ENCODE assay signal across 1 cellular context in genomic region chr13:31437975-31438374, GRCh38.
TF ChIP-seq lines count a peak whose summit lies in the region.

No MANE protein-coding gene starts in this region.

TF ChIP-seq in GM23338, 12 proteins besides CTCF, POLR2A, EP300 and RAD21 (continued from another document):
- TF ChIP-seq, protein P1, sequence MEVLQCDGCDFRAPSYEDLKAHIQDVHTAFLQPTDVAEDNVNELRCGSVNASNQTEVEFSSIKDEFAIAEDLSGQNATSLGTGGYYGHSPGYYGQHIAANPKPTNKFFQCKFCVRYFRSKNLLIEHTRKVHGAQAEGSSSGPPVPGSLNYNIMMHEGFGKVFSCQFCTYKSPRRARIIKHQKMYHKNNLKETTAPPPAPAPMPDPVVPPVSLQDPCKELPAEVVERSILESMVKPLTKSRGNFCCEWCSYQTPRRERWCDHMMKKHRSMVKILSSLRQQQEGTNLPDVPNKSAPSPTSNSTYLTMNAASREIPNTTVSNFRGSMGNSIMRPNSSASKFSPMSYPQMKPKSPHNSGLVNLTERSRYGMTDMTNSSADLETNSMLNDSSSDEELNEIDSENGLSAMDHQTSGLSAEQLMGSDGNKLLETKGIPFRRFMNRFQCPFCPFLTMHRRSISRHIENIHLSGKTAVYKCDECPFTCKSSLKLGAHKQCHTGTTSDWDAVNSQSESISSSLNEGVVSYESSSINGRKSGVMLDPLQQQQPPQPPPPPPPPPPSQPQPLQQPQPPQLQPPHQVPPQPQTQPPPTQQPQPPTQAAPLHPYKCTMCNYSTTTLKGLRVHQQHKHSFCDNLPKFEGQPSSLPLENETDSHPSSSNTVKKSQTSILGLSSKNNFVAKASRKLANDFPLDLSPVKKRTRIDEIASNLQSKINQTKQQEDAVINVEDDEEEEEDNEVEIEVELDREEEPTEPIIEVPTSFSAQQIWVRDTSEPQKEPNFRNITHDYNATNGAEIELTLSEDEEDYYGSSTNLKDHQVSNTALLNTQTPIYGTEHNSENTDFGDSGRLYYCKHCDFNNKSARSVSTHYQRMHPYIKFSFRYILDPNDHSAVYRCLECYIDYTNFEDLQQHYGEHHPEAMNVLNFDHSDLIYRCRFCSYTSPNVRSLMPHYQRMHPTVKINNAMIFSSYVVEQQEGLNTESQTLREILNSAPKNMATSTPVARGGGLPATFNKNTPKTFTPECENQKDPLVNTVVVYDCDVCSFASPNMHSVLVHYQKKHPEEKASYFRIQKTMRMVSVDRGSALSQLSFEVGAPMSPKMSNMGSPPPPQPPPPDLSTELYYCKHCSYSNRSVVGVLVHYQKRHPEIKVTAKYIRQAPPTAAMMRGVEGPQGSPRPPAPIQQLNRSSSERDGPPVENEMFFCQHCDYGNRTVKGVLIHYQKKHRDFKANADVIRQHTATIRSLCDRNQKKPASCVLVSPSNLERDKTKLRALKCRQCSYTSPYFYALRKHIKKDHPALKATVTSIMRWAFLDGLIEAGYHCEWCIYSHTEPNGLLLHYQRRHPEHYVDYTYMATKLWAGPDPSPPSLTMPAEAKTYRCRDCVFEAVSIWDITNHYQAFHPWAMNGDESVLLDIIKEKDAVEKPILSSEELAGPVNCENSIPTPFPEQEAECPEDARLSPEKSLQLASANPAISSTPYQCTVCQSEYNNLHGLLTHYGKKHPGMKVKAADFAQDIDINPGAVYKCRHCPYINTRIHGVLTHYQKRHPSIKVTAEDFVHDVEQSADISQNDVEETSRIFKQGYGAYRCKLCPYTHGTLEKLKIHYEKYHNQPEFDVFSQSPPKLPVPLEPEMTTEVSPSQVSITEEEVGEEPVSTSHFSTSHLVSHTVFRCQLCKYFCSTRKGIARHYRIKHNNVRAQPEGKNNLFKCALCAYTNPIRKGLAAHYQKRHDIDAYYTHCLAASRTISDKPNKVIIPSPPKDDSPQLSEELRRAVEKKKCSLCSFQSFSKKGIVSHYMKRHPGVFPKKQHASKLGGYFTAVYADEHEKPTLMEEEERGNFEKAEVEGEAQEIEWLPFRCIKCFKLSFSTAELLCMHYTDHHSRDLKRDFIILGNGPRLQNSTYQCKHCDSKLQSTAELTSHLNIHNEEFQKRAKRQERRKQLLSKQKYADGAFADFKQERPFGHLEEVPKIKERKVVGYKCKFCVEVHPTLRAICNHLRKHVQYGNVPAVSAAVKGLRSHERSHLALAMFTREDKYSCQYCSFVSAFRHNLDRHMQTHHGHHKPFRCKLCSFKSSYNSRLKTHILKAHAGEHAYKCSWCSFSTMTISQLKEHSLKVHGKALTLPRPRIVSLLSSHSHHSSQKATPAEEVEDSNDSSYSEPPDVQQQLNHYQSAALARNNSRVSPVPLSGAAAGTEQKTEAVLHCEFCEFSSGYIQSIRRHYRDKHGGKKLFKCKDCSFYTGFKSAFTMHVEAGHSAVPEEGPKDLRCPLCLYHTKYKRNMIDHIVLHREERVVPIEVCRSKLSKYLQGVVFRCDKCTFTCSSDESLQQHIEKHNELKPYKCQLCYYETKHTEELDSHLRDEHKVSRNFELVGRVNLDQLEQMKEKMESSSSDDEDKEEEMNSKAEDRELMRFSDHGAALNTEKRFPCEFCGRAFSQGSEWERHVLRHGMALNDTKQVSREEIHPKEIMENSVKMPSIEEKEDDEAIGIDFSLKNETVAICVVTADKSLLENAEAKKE (CRISPR knock-in tag; IDR thresholded peaks at IDR 0.05): no peak
- TF ChIP-seq ZNF114 (CRISPR knock-in tag; IDR thresholded peaks at IDR 0.05) (no peak), EZH2 (IDR thresholded peaks at IDR 0.05; ENCODE audit: low read depth, unreplicated experiment) (no peak), STAT1 (IDR thresholded peaks at IDR 0.05; ENCODE audit: unreplicated experiment) (no peak), ETS1 (IDR thresholded peaks at IDR 0.05) (no peak), ZNF331 (CRISPR knock-in tag; IDR thresholded peaks at IDR 0.05; ENCODE audit: low read depth) (no peak)
